8 cellular contexts compared by ENCODE assay signal in the genomic region with DNA sequence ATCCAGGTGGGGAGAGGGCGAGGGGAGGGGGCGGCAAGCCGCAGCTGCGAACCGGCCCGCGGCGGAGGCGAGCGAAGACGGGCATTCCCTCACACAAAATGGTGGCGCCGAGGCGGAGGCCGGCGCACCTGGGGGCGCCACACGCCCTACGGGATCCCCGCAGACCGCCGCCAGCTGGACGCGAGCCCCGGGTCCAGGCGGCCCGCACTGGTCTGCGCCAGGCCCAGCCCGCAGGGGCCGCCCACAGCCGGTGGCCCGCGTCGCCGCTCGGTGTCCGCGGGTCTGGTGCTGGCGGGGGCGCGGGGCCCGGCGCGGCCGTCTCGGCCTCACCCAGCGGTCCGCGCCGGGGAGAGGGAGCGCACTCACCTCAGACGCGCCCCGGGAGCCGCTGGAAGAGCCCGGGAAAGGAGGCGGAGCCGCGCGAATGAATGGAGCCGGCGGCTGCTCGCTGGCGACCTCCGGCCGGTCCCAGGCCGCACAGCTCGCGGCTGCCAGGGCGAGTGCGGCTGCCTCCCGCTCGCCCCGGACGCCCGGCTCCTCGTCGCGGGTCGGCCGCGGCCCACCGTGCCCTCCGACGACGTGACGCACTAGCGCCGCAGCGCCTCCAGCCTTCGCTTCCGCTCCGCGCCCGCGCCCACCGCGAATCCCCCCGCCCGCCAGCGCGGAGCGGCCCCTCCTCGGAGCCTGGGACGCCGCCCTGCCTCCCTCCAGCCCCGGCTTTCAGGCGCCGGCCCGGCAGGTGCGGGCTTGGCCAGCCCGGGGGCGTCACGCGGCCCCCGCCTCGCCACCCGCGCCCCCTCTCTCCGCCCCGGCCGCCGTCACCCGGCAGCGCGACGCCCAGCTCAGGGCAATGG. TPM values are rescaled to one million over a fixed set of nuclear protein-coding genes. Genes with fewer than 3 reads are reported as not detected.
A peak's percentile ranks its signal among the peaks of the same experiment; 100 is the strongest.
DNase-seq lines count a peak whose midpoint lies in the region; ATAC-seq and FAIRE-seq lines count a peak whose summit lies in the region.

A gene with protein sequence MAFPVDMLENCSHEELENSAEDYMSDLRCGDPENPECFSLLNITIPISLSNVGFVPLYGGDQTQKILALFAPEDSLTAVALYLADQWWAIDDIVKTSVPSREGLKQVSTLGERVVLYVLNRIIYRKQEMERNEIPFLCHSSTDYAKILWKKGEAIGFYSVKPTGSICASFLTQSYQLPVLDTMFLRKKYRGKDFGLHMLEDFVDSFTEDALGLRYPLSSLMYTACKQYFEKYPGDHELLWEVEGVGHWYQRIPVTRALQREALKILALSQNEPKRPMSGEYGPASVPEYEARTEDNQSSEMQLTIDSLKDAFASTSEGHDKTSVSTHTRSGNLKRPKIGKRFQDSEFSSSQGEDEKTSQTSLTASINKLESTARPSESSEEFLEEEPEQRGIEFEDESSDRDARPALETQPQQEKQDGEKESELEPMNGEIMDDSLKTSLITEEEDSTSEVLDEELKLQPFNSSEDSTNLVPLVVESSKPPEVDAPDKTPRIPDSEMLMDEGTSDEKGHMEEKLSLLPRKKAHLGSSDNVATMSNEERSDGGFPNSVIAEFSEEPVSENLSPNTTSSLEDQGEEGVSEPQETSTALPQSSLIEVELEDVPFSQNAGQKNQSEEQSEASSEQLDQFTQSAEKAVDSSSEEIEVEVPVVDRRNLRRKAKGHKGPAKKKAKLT (minus strand): TSS at position 589 of the 854 bp plus-strand sequence. CDS start 24,711 bp downstream, outside the sequence.

- peak; percentile 2 to 49 for DNase-seq in NCI-H187 (lab: John Stamatoyannopoulos, UW)
- no peak for DNase-seq in NCI-H187 treated with DMSO at 0.1 percent for 48 hours (lab: John Stamatoyannopoulos, UW)
- peak; percentile 15 to 61 (median 43) for DNase-seq in T-helper 2 cell
- DNase-seq in astrocyte of the hippocampus (ENCODE audit: low read depth, low spot score) = peak; percentile 81
- DNase-seq in small intestine = peak; percentile 48

- H3K9ac ChIP-seq in iPS-20b (ENCODE audit: low read depth, low read length) = peak within 1 kb of the TSS; percentile 97

- H3K4me1 ChIP-seq in iPS-20b (ENCODE audit: insufficient read depth, low read length) (peaks cover 39% of the 10 kb centered on the region), small intestine (ENCODE audit: control insufficient read depth in 2 of 2, insufficient read depth in 1 of 2, low read depth in 1 of 2, low read length in 1 of 2) (peaks cover 0 to 8% of the 10 kb centered on the region in 2 donors)

- H3K9me3 ChIP-seq in iPS-20b (ENCODE audit: insufficient read depth, low read depth, low read length) (no peaks in the 10 kb centered on the region), small intestine (ENCODE audit: control insufficient read depth, low read depth) (no peaks in the 10 kb centered on the region)

- H3K27ac ChIP-seq in iPS-20b (ENCODE audit: low read length) (peak within 1 kb of the TSS; percentile 97), small intestine (ENCODE audit: low read depth in 1 of 2, low read length in 1 of 2) (no peak within 1 kb of the TSS)

- WGBS in small intestine, 3 donors = 1% methylated on average over 77 to 127 of the region's 127 CpGs

- FAIRE-seq in small intestine (lab: Jason Lieb, UNC) = no peak

- H3K36me3 ChIP-seq in iPS-20b (ENCODE audit: insufficient read depth, low read depth, low read length) = peaks cover 8% of the 10 kb centered on the region; the same call in 1 of the 2 replicates
- no peaks in the 10 kb centered on the region for H3K36me3 ChIP-seq in small intestine (ENCODE audit: control insufficient read depth in 2 of 2, insufficient read depth in 2 of 2, low read length in 2 of 2)

- H3K27me3 ChIP-seq in iPS-20b (ENCODE audit: insufficient read depth, low read length) (no peaks in the 10 kb centered on the region), small intestine (ENCODE audit: control insufficient read depth in 2 of 2, insufficient read depth in 2 of 2, low read length in 2 of 2) (peaks cover 2 to 15% of the 10 kb centered on the region in 2 donors)

- peak; percentile 37 for ATAC-seq in HG03442 (IDR thresholded peaks at IDR 0.05; ENCODE audit: unreplicated experiment)
- ATAC-seq in GM18861 (IDR thresholded peaks at IDR 0.05; ENCODE audit: unreplicated experiment) = no peak

- H3K4me3 ChIP-seq in iPS-20b (ENCODE audit: low read length) (peak within 1 kb of the TSS; percentile 95), small intestine (ENCODE audit: low read depth in 1 of 2, low read length in 2 of 2) (peak within 1 kb of the TSS; percentile 68 to 70)

RNA-seq across cellular contexts. Expression of the gene that starts here (rescaled TPM):
- polyA plus RNA-seq in small intestine = under 1 TPM in 1 of 3 donors, not detected in 2; 0.73 TPM

Comparison
In these comparisons a context has a peak if more than half of its experiments do, and no peak if none do; other contexts are left out.
1. Peak in DNase-seq and H3K4me3 ChIP-seq in small intestine; RNA of the gene not detected or under 1 TPM.